In the genomic region with DNA sequence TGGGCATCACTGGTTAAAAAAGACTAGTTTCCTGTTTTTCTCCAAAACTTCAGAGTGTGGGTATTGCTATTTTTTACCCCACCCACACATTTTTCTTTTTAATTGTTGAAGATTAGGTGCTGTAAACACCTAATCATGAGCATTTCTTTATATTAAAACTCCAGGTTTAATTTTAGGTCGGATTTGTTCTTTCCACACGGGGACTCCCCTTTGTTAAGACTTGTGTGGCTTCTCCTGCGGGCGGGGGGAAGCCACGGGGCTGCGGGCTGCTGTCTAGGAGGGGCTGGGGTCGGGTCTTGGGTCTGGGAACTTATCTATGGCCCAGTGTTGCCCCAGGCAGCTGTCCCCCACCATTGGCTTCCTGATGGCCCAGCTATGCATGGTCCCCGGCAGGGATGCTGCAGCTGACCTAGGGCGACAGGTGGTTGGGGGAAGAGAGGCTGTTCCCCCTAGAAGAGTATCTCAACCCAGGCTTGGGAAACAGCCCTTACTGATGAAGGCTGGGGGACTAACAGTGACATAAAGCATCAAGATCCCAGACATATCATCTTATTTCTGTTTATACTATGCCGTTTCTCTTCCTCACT, we compare ENCODE assay signal across 12 cellular contexts.
A peak's percentile ranks its signal among the peaks of the same experiment; 100 is the strongest.
DNase-seq lines count a peak whose midpoint lies in the region; ATAC-seq and TF ChIP-seq lines count a peak whose summit lies in the region.
"Had no signal": no experiment of that assay in that cellular context is flagged by ENCODE, and none has a peak within 500 bp of the region (broad histone marks: within the 10 kb centered on the region; RNA-seq: fewer than 3 reads in every experiment).

No MANE protein-coding gene starts in this region.

- intact Hi-C loops in colonic mucosa (cut with DNase I) = no loop called here

- H3K9ac ChIP-seq in BLaER1 (peak overlapping the region; percentile 65), colonic mucosa (ENCODE audit: low read depth in 2 of 2, low read length in 2 of 2) (no peak overlapping the region)

- H3K4me2 ChIP-seq in BLaER1 = peak overlapping the region; percentile 84

- H4K20me1 ChIP-seq in BLaER1 = peaks cover 95% of the 10 kb centered on the region

- H3K4me3 ChIP-seq in BLaER1 (peak overlapping the region; percentile 40; the same call in 1 of the 2 replicates), colonic mucosa (no peak overlapping the region)
- H3K4me3 ChIP-seq: sigmoid colon, thoracic aorta had no signal

- TF ChIP-seq CTCF in colonic mucosa (IDR thresholded peaks at IDR 0.05) = no peak

- in situ Hi-C loops in ACHN (cut with HindIII; ENCODE audit: low pct_ligation_motif_present, low pct_unique_long_range_greater_than_20kb, low sequenced_read_pairs) = no loop called here

- H3K36me3 ChIP-seq in BLaER1 = peaks cover 25% of the 10 kb centered on the region
- no peaks in the 10 kb centered on the region for H3K36me3 ChIP-seq in colonic mucosa
- H3K36me3 ChIP-seq: sigmoid colon, thoracic aorta had no signal

- no peak for DNase-seq in colonic mucosa
- no peak for DNase-seq in ACHN
- DNase-seq in NCI-H510A treated with DMSO at 0.1 percent for 48 hours (lab: John Stamatoyannopoulos, UW) = no peak
- DNase-seq in DMS79 (lab: John Stamatoyannopoulos, UW) = no peak
- DNase-seq: NCI-H1436 treated with DMSO at 0.1 percent for 48 hours, sigmoid colon, T1000 had no signal

- H3K27ac ChIP-seq in BLaER1 = peak overlapping the region; percentile 75
- H3K27ac ChIP-seq in colonic mucosa = peak overlapping the region; percentile 14
- H3K27ac ChIP-seq: sigmoid colon, thoracic aorta had no signal

- no peaks in the 10 kb centered on the region for H3K9me3 ChIP-seq in BLaER1
- no peaks in the 10 kb centered on the region for H3K9me3 ChIP-seq in colonic mucosa
- H3K9me3 ChIP-seq: sigmoid colon, thoracic aorta had no signal

- H3K4me1 ChIP-seq in BLaER1 = peaks cover 54% of the 10 kb centered on the region
- H3K4me1 ChIP-seq in colonic mucosa = peaks cover 11% of the 10 kb centered on the region

- H3K27me3 ChIP-seq in BLaER1 = no peaks in the 10 kb centered on the region
- no peaks in the 10 kb centered on the region for H3K27me3 ChIP-seq in colonic mucosa
- H3K27me3 ChIP-seq: sigmoid colon had no signal

- ATAC-seq in GM19397 (IDR thresholded peaks at IDR 0.05; ENCODE audit: unreplicated experiment) = peak; percentile 11
- ATAC-seq in HG03571 (IDR thresholded peaks at IDR 0.05; ENCODE audit: unreplicated experiment) = peak; percentile 9
- no peak for ATAC-seq in GM21717 (IDR thresholded peaks at IDR 0.05; ENCODE audit: unreplicated experiment)
